ENCODE assay signal across 8 cellular contexts in the genomic region with DNA sequence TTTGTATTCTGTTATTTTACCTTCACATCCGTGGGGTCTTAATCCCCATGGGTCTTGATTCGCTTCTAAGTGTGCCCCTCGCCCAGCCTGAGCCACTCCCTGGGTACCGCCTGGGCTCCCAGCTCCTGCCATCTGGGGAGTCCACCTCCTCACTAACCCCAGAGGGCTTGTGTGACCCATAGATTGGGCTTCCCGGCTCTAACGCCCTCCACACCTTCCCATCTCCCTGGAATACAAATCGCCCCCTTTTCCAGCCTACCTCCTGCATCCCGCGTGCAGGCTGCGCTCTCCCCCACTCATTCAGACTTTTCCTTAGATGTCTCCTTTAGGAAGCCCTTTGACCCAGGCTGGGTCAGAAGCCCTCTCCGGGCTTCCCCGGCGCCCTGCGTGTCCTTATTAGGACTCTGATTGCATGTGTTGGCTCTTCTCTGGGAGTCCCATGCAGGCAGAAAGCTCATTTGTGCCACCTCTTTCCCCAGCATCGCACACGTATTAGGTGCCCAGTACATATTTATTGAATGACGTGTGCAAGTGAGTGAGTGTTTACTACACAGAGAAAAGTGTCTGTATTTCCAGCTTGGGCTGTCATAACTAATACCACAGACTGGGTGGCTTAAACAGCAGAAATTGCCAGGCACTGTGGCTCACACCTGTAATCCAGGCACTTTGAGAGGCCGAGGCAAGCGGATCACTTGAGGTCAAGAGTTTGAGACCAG. TPM values are rescaled to one million over a fixed set of nuclear protein-coding genes. Genes with fewer than 3 reads are reported as not detected.
DNase-seq lines count a peak whose midpoint lies in the region; ATAC-seq and TF ChIP-seq lines count a peak whose summit lies in the region.

No MANE protein-coding gene starts in this region.

- no peaks in the 10 kb centered on the region for H3K9me3 Mint-ChIP-seq in osteocyte (ENCODE audit: unreplicated experiment)

- H4K20me1 ChIP-seq in PC-9 (ENCODE audit: insufficient read depth) = no peaks in the 10 kb centered on the region

- peak overlapping the region; percentile 87 for H3K4me3 ChIP-seq in PC-9
- peak overlapping the region; percentile 97 for H3K4me3 ChIP-seq in epithelial cell of esophagus (ENCODE audit: low read length)

- H3K36me3 ChIP-seq in PC-9 (ENCODE audit: low read depth) = peaks cover 4% of the 10 kb centered on the region; the same call in 1 of the 2 replicates

- no peaks in the 10 kb centered on the region for H3K9me3 ChIP-seq in PC-9 (ENCODE audit: insufficient read depth, low read depth)

- peak overlapping the region; percentile 89 for H3K4me2 ChIP-seq in PC-9

- peaks cover 12% of the 10 kb centered on the region for H3K4me1 ChIP-seq in PC-9 (replicated peaks; ENCODE audit: insufficient read depth)

- no peaks in the 10 kb centered on the region for H3K9me2 ChIP-seq in PC-9 (ENCODE audit: insufficient read depth)

- H3K27ac ChIP-seq in PC-9 = peak overlapping the region; percentile 86

- TF ChIP-seq CTCF in PC-9 (conservative IDR thresholded peaks at IDR 0.05) (no peak), epithelial cell of esophagus (IDR thresholded peaks at IDR 0.05; ENCODE audit: insufficient read depth, low read depth, low read length, missing control alignments) (no peak), osteocyte (IDR thresholded peaks at IDR 0.05) (no peak)

- H3K4me3 Mint-ChIP-seq in osteocyte (ENCODE audit: unreplicated experiment) = peak overlapping the region; percentile 90

- DNase-seq in ELR (ENCODE audit: low read depth) (peak; percentile 72), PC-9 (peak; percentile 52 to 95), epithelial cell of esophagus (ENCODE audit: low read depth) (peak; percentile 92), osteocyte (ENCODE audit: extremely low spot score, unreplicated experiment) (no peak), HuH-7.5 (ENCODE audit: low spot score) (no peak)

- H3F3A ChIP-seq in PC-9 (ENCODE audit: insufficient read depth, low read depth) = peaks cover 17% of the 10 kb centered on the region

- no peak for ATAC-seq in GM18520 (IDR thresholded peaks at IDR 0.05; ENCODE audit: unreplicated experiment)
- ATAC-seq in GM19397 (IDR thresholded peaks at IDR 0.05; ENCODE audit: unreplicated experiment) = no peak
- ATAC-seq in HG03442 (IDR thresholded peaks at IDR 0.05; ENCODE audit: unreplicated experiment) = no peak

- H3K79me2 ChIP-seq in PC-9 (ENCODE audit: low read depth) = peaks cover 26% of the 10 kb centered on the region

- H3K27me3 ChIP-seq in PC-9 (ENCODE audit: insufficient read depth, low read depth) = no peaks in the 10 kb centered on the region

- H3K27ac Mint-ChIP-seq in osteocyte (ENCODE audit: unreplicated experiment) = peak overlapping the region; percentile 98

- POLR2A ChIA-PET in PC-9 (lab: Charles Lee; ENCODE audit: unreplicated experiment) = interaction anchor here (0.5 to 2.3 kb wide), 5 partner anchors 57 to 74 kb away, joined by 3 to 35 read pairs (median 7); partner anchors contain the start of gene RPL18A

- CTCF ChIA-PET in PC-9 (lab: Charles Lee) = interaction anchor here (0.7 to 2.5 kb wide), 6 partner anchors 14 to 339 kb away, joined by 3 to 67 read pairs (median 8); partner anchors contain the start of genes RPL18A and SLC5A5

- H3K36me3 Mint-ChIP-seq in osteocyte (ENCODE audit: unreplicated experiment) = no peaks in the 10 kb centered on the region

- intact Hi-C loops in PC-9 (cut with micrococcal nuclease; ENCODE audit: unreplicated experiment) = loop anchor here (5.0 kb wide), 1 partner anchor 626 kb away; the partner anchor contains the start of genes DDA1 and MRPL34

- BruUV-seq in PC-9 (replicated peaks; lab: Mats Ljungman, UMichigan) = TSS peak; percentile 61

- H3K27me3 Mint-ChIP-seq in osteocyte (ENCODE audit: unreplicated experiment) = peaks cover 3% of the 10 kb centered on the region

- H3K4me1 Mint-ChIP-seq in osteocyte (ENCODE audit: unreplicated experiment) = peaks cover 19% of the 10 kb centered on the region

- peak overlapping the region; percentile 86 for H2AFZ ChIP-seq in PC-9

RNA-seq across cellular contexts. Expression of gene CCDC124, which starts 0.8 kb away (rescaled TPM):
- 114 and 118 TPM in 2 replicates for total RNA-seq in PC-9 (2021)
- total RNA-seq in osteocyte = 81.9 and 84.9 TPM in 2 replicates

RNA-seq across cellular contexts. Expression of gene KCNN1, which starts 33.3 kb away (rescaled TPM):
- total RNA-seq in PC-9 (2021) = 0.09 TPM in 1 of 2 replicates, not detected in the other
- not detected in 2 replicates for total RNA-seq in osteocyte

Comparison
In these comparisons a context has a peak if more than half of its experiments do, and no peak if none do; other contexts are left out.
1. DNase-seq: peak in ELR (single experiment), PC-9 (2 of 2) and epithelial cell of esophagus (single experiment); none in osteocyte (single experiment) and HuH-7.5 (single experiment).